In the genomic region with DNA sequence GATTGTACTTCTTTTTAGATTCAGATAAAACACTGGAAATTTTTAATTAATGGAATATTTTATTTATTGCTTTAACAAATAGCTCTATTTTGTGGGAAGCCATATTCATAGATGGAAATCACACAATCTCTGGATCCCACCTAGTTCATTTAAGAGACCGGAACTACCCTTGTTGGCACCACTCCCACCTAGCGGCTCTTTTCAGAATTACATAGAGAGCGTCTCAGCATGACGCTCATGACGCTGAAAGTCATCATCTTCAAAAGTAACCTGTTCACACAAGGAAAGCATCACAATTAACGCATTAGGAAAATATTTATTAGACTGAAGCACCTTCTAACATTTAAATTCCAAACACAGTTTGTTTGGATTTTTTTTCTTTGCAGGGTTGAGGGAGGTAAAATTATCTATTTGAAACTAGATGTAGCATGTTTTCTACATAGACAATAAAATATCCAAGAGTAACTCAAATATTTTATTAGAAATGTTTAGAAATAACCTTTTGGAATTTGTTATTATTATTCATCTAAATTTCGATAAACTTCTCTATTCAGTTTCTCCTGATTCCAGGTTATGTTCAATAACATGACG, we compare ENCODE assay signal across 9 cellular contexts.
DNase-seq lines count a peak whose midpoint lies in the region; ATAC-seq, FAIRE-seq and TF ChIP-seq lines count a peak whose summit lies in the region.
"Had no signal": no experiment of that assay in that cellular context is flagged by ENCODE, and none has a peak within 500 bp of the region (broad histone marks: within the 10 kb centered on the region; RNA-seq: fewer than 3 reads in every experiment).

No MANE protein-coding gene starts in this region.

- no peaks in the 10 kb centered on the region for H3K79me2 ChIP-seq in MM.1S (ENCODE audit: low read length)

- H3K27ac Mint-ChIP-seq in activated CD8-positive, alpha-beta T cell treated with anti-CD3 and anti-CD28 coated beads for 36 hours: no peak overlapping the region

- ATAC-seq in activated CD8-positive, alpha-beta T cell treated with anti-CD3 and anti-CD28 coated beads for 36 hours: peak; percentile 49
- no peak for ATAC-seq in lower lobe of right lung

- H3K27me3 ChIP-seq in left ventricle myocardium inferior (ENCODE audit: low read depth): no peaks in the 10 kb centered on the region
- no peaks in the 10 kb centered on the region for H3K27me3 ChIP-seq in MM.1S (replicated peaks; ENCODE audit: insufficient read depth, low read length)
- H3K27me3 ChIP-seq in lower lobe of right lung (ENCODE audit: low read depth): no peaks in the 10 kb centered on the region

- no peak for DNase-seq in left ventricle myocardium inferior
- no peak for DNase-seq in cardiac septum (ENCODE audit: low spot score)
- DNase-seq in MM.1S: peak; percentile 45
- DNase-seq in activated CD8-positive, alpha-beta T cell treated with anti-CD3 and anti-CD28 coated beads for 36 hours: peak; percentile 56
- no peak for DNase-seq in lower lobe of right lung
- DNase-seq in DMS79 (lab: John Stamatoyannopoulos, UW): no peak
- DNase-seq in H54 (ENCODE audit: insufficient read length, low spot score): no peak

- no peak overlapping the region for H3K4me3 Mint-ChIP-seq in activated CD8-positive, alpha-beta T cell treated with anti-CD3 and anti-CD28 coated beads for 36 hours

- H3K9me3 ChIP-seq in left ventricle myocardium inferior (replicated peaks) (peaks cover 3% of the 10 kb centered on the region), HEK293 (ENCODE audit: control insufficient read depth, insufficient read depth, low read depth, low read length) (no peaks in the 10 kb centered on the region), MM.1S (replicated peaks; ENCODE audit: insufficient read depth, low read length) (no peaks in the 10 kb centered on the region), lower lobe of right lung (no peaks in the 10 kb centered on the region)

- H3K4me3 ChIP-seq in left ventricle myocardium inferior: no peak overlapping the region
- H3K4me3 ChIP-seq in HEK293 (ENCODE audit: low read depth, low read length): no peak overlapping the region
- no peak overlapping the region for H3K4me3 ChIP-seq in MM.1S (ENCODE audit: low read length)
- H3K4me3 ChIP-seq in lower lobe of right lung: no peak overlapping the region

- POLR2A ChIA-PET in HEK293 (lab: Yijun Ruan, JAX): no interaction called here
- POLR2A ChIA-PET in activated CD8-positive, alpha-beta T cell treated with anti-CD3 and anti-CD28 coated beads for 36 hours (lab: Charles Lee): no interaction called here

- no peak for TF ChIP-seq POLR2A in H54 (IDR thresholded peaks at IDR 0.05; ENCODE audit: low read depth, low read length)

- intact Hi-C loops in left ventricle myocardium inferior (cut with micrococcal nuclease): no loop called here
- intact Hi-C loops in cardiac septum (cut with DNase I): no loop called here
- intact Hi-C loops in activated CD8-positive, alpha-beta T cell treated with anti-CD3 and anti-CD28 coated beads for 36 hours (cut with micrococcal nuclease): no loop called here
- intact Hi-C loops in lower lobe of right lung (cut with DNase I): no loop called here

- H3K36me3 Mint-ChIP-seq in activated CD8-positive, alpha-beta T cell treated with anti-CD3 and anti-CD28 coated beads for 36 hours (ENCODE audit: low read depth): no peaks in the 10 kb centered on the region

- H3K27ac ChIP-seq in left ventricle myocardium inferior (replicated peaks) (no peak overlapping the region), HEK293 (ENCODE audit: extremely low read depth, low read depth, low read length) (no peak overlapping the region), MM.1S (ENCODE audit: low read length) (no peak overlapping the region), lower lobe of right lung (no peak overlapping the region)
- H3K27ac ChIP-seq: epithelial cell of prostate had no signal

- FAIRE-seq in H54 (lab: Jason Lieb, UNC): no peak

- no peaks in the 10 kb centered on the region for H3K4me1 Mint-ChIP-seq in activated CD8-positive, alpha-beta T cell treated with anti-CD3 and anti-CD28 coated beads for 36 hours (ENCODE audit: low read depth)

- H3K4me2 ChIP-seq in MM.1S (ENCODE audit: low read depth, low read length): no peak overlapping the region

- TF ChIP-seq CTCF in left ventricle myocardium inferior (IDR thresholded peaks at IDR 0.05; ENCODE audit: borderline replicate concordance) (peak; percentile 77), HEK293 (tag by site-specific recombination; IDR thresholded peaks at IDR 0.05) (no peak), MM.1S (IDR thresholded peaks at IDR 0.05; ENCODE audit: low read length) (peak; percentile 66), lower lobe of right lung (IDR thresholded peaks at IDR 0.05) (peak; percentile 37)
- TF ChIP-seq CTCF in activated CD8-positive, alpha-beta T cell treated with anti-CD3 and anti-CD28 coated beads for 36 hours (IDR thresholded peaks at IDR 0.05): peak; percentile 73

- H3K9me2 ChIP-seq in MM.1S (replicated peaks; ENCODE audit: insufficient read depth, low read length): no peaks in the 10 kb centered on the region

- no peaks in the 10 kb centered on the region for H3K36me3 ChIP-seq in left ventricle myocardium inferior
- H3K36me3 ChIP-seq in HEK293 (ENCODE audit: control insufficient read depth in 2 of 2, insufficient read depth in 1 of 2, low read length in 2 of 2): no peaks in the 10 kb centered on the region
- H3K36me3 ChIP-seq in MM.1S (replicated peaks; ENCODE audit: insufficient read depth, low read length): no peaks in the 10 kb centered on the region
- no peaks in the 10 kb centered on the region for H3K36me3 ChIP-seq in lower lobe of right lung

- CTCF ChIA-PET in HEK293 (lab: Yijun Ruan, JAX): interaction anchor here (0.5 to 1.5 kb wide), 25 partner anchors 9 to 1942 kb away, joined by 3 to 6 read pairs (median 3); no protein-coding TSS in a partner anchor
- CTCF ChIA-PET in activated CD8-positive, alpha-beta T cell treated with anti-CD3 and anti-CD28 coated beads for 36 hours (lab: Charles Lee): interaction anchor here (1.1 kb wide), 1 partner anchor 33 kb away, joined by 3 read pairs; no protein-coding TSS in a partner anchor

- H3F3A ChIP-seq in MM.1S (ENCODE audit: insufficient read depth, low read length): no peaks in the 10 kb centered on the region

- H4K20me1 ChIP-seq in MM.1S (ENCODE audit: insufficient read depth, low read length): no peaks in the 10 kb centered on the region

- H3K27me3 Mint-ChIP-seq in activated CD8-positive, alpha-beta T cell treated with anti-CD3 and anti-CD28 coated beads for 36 hours: peaks cover 2% of the 10 kb centered on the region

- no peaks in the 10 kb centered on the region for H3K9me3 Mint-ChIP-seq in activated CD8-positive, alpha-beta T cell treated with anti-CD3 and anti-CD28 coated beads for 36 hours

- H3K4me1 ChIP-seq in left ventricle myocardium inferior: no peaks in the 10 kb centered on the region
- H3K4me1 ChIP-seq in HEK293 (ENCODE audit: control insufficient read depth, insufficient read depth, low read length): no peaks in the 10 kb centered on the region
- H3K4me1 ChIP-seq in MM.1S (ENCODE audit: low read length): no peaks in the 10 kb centered on the region
- no peaks in the 10 kb centered on the region for H3K4me1 ChIP-seq in lower lobe of right lung

- H2AFZ ChIP-seq in MM.1S (ENCODE audit: low read length): no peak overlapping the region

- H3K9ac ChIP-seq in MM.1S (ENCODE audit: low read length): no peak overlapping the region

TF ChIP-seq in HEK293, 187 proteins besides CTCF, POLR2A, EP300 and RAD21:
- TF ChIP-seq HOXA7 (CRISPR knock-in tag; IDR thresholded peaks at IDR 0.05; ENCODE audit: borderline replicate concordance) (no peak), ZNF654 (tag by site-specific recombination; IDR thresholded peaks at IDR 0.05; ENCODE audit: low read depth) (peak; percentile 40)

Comparison
In these comparisons a context has a peak if more than half of its experiments do, and no peak if none do; other contexts are left out.
1. DNase-seq: peak in MM.1S (single experiment) and activated CD8-positive, alpha-beta T cell treated with anti-CD3 and anti-CD28 coated beads for 36 hours (single experiment); none in left ventricle myocardium inferior (single experiment), cardiac septum (single experiment), lower lobe of right lung (single experiment), DMS79 (single experiment) and H54 (single experiment).